Comparison of ENCODE assay signal across 16 cellular contexts in genomic region chr18:36315736-36316135, GRCh38. TPM values are rescaled to one million over a fixed set of nuclear protein-coding genes. Genes with fewer than 3 reads are reported as not detected.
DNase-seq lines count a peak whose midpoint lies in the region; ATAC-seq and TF ChIP-seq lines count a peak whose summit lies in the region.
"Had no signal": no experiment of that assay in that cellular context is flagged by ENCODE, and none has a peak within 500 bp of the region (broad histone marks: within the 10 kb centered on the region; RNA-seq: fewer than 3 reads in every experiment).

No MANE protein-coding gene starts in this region.

- H3K4ac ChIP-seq in trophoblast cell (ENCODE audit: low read depth, low read length), result no peak overlapping the region

- H2BK12ac ChIP-seq in trophoblast cell (ENCODE audit: low read length), result peak overlapping the region; percentile 51

- H4K91ac ChIP-seq in trophoblast cell (ENCODE audit: low read depth, low read length), result no peak overlapping the region

- no peak overlapping the region for H2BK120ac ChIP-seq in trophoblast cell (ENCODE audit: insufficient read depth, low read length, poor library complexity)

- peak; percentile 78 for ATAC-seq in esophagus mucosa
- no peak for ATAC-seq in HG02973 (IDR thresholded peaks at IDR 0.05; ENCODE audit: unreplicated experiment)

- no peak overlapping the region for H3K14ac ChIP-seq in trophoblast cell (ENCODE audit: low read length)

- no peak overlapping the region for H3K23ac ChIP-seq in trophoblast cell (ENCODE audit: low read length)

- in situ Hi-C loops in GM23248 (cut with MboI), result no loop called here

- 65 to 77% methylated on average over 10 of the region's 10 CpGs for WGBS in GM23248 (ENCODE audit: low coverage in 1 of 2, low lambda C conversion rate in 2 of 2, missing lambda C conversion rate in 2 of 2), 2 experiments
- no CpG with 5 or more reads among the region's 10 CpGs for WGBS in trophoblast cell (ENCODE audit: extremely low coverage, insufficient coverage, insufficient read length)

- peak; percentile 78 for DNase-seq in GM23248
- DNase-seq in RPMI7951 (ENCODE audit: low read depth), result peak; percentile 81
- no peak for DNase-seq in trophoblast cell
- no peak for DNase-seq in effector CD8-positive, alpha-beta T cell (lab: John Stamatoyannopoulos, UW)
- DNase-seq in hepatic stellate cell (ENCODE audit: low spot score), result no peak
- DNase-seq in tibial artery, result no peak
- DNase-seq: activated CD4-positive, alpha-beta T cell treated with anti-CD3 and anti-CD28 coated beads, Interleukin-2, amount 10 ng/mL, durations not matched to agents 7 days and 5 days; activated effector memory CD4-positive, alpha-beta T cell treated with anti-CD3 and anti-CD28 coated beads, Interleukin-2, amount 50 U/mL, for 16 hours; CD4-positive, CD25-positive, alpha-beta regulatory T cell; cortex of kidney; MV-4-11; NCI-H446 had no signal

- H3K36me3 ChIP-seq in GM23248 (ENCODE audit: low read depth) (no peaks in the 10 kb centered on the region), trophoblast cell (ENCODE audit: control insufficient read depth in 1 of 2, insufficient read depth in 2 of 2, low read length in 2 of 2) (peaks cover 0 to 2% of the 10 kb centered on the region in 2 experiments), tibial artery (no peaks in the 10 kb centered on the region)

- peaks cover 29% of the 10 kb centered on the region for H3F3A ChIP-seq in GM23248 (ENCODE audit: insufficient read depth)

- TF ChIP-seq CTCF in tibial artery (IDR thresholded peaks at IDR 0.05), result no peak

- H2AFZ ChIP-seq in GM23248 (peak overlapping the region; percentile 22; the same call in 1 of the 2 replicates), trophoblast cell (ENCODE audit: insufficient read depth, low read length, poor library complexity) (no peak overlapping the region)
- H2AFZ ChIP-seq: hepatocyte had no signal

- H3K4me1 ChIP-seq in GM23248 (ENCODE audit: insufficient read depth) (peaks cover 41% of the 10 kb centered on the region), trophoblast cell (ENCODE audit: control insufficient read depth in 1 of 2, insufficient read depth in 2 of 2, low read length in 2 of 2) (peaks cover 16 to 21% of the 10 kb centered on the region in 2 experiments), tibial artery (peaks cover 0 to 16% (median 0%) of the 10 kb centered on the region in 4 donors)

- H3K4me2 ChIP-seq in GM23248 (ENCODE audit: unreplicated experiment), result peak overlapping the region; percentile 61
- no peak overlapping the region for H3K4me2 ChIP-seq in trophoblast cell (ENCODE audit: low read length)
- H3K4me2 ChIP-seq: hepatocyte had no signal

- H3K79me2 ChIP-seq in GM23248 (ENCODE audit: insufficient read depth), result peaks cover 61% of the 10 kb centered on the region
- H3K79me2 ChIP-seq in trophoblast cell (ENCODE audit: control insufficient read depth, insufficient read depth, low read length, poor library complexity), result no peaks in the 10 kb centered on the region
- H3K79me2 ChIP-seq: hepatocyte had no signal

- no peaks in the 10 kb centered on the region for H4K20me1 ChIP-seq in GM23248 (ENCODE audit: insufficient read depth)

- H3K9ac ChIP-seq in GM23248, result peak overlapping the region; percentile 68
- no peak overlapping the region for H3K9ac ChIP-seq in trophoblast cell (ENCODE audit: low read length)

- H2AK5ac ChIP-seq in trophoblast cell (ENCODE audit: low read length), result no peak overlapping the region

- intact Hi-C loops in tibial artery (cut with DNase I; ENCODE audit: low total_unique reads), result no loop called here

- H3K27me3 ChIP-seq in GM23248 (replicated peaks; ENCODE audit: insufficient read depth) (no peaks in the 10 kb centered on the region), trophoblast cell (ENCODE audit: insufficient read depth, low read length) (no peaks in the 10 kb centered on the region), tibial artery (no peaks in the 10 kb centered on the region)
- H3K27me3 ChIP-seq: hepatocyte had no signal

- H3K9me2 ChIP-seq in GM23248 (ENCODE audit: insufficient read depth), result no peaks in the 10 kb centered on the region

- no peaks in the 10 kb centered on the region for H3K9me3 ChIP-seq in GM23248 (ENCODE audit: low read depth)
- H3K9me3 ChIP-seq in trophoblast cell (ENCODE audit: insufficient read depth, low read depth, low read length), result no peaks in the 10 kb centered on the region
- peaks cover 0 to 16% (median 0%) of the 10 kb centered on the region in 3 donors for H3K9me3 ChIP-seq in tibial artery

- H2BK5ac ChIP-seq in trophoblast cell (ENCODE audit: low read depth, low read length, poor library complexity), result no peak overlapping the region

- no peak overlapping the region for H4K12ac ChIP-seq in trophoblast cell (ENCODE audit: low read depth, low read length)

- H3K27ac ChIP-seq in GM23248 (peak overlapping the region; percentile 93), trophoblast cell (ENCODE audit: low read depth, low read length) (no peak overlapping the region), tibial artery (no peak overlapping the region)
- H3K27ac ChIP-seq: hepatocyte, HL-60 had no signal

- no peaks in the 10 kb centered on the region for H3K79me1 ChIP-seq in trophoblast cell (ENCODE audit: low read length)

- no peak overlapping the region for H3K4me3 ChIP-seq in GM23248
- H3K4me3 ChIP-seq in trophoblast cell (ENCODE audit: low read depth, low read length), result no peak overlapping the region
- no peak overlapping the region for H3K4me3 ChIP-seq in tibial artery
- H3K4me3 ChIP-seq: hepatocyte had no signal

- peak overlapping the region; percentile 35 for H3K18ac ChIP-seq in trophoblast cell (ENCODE audit: low read length)

- H4K8ac ChIP-seq in trophoblast cell (ENCODE audit: low read depth, low read length), result no peak overlapping the region

RNA-seq across cellular contexts. Expression of gene FHOD3, which starts 18.2 kb away (rescaled TPM):
- total RNA-seq in GM23248 (2014; rRNA removed; shearing (Covaris generic)), result 10.1 and 13.5 TPM in 2 replicates
- polyA plus RNA-seq in GM23248 (2016; fragmentation: Nextera tagmentation; extraction: Ambion mirVana), result 1.4 and 1.6 TPM in 2 replicates
- total RNA-seq in RPMI7951 (2014; rRNA removed; shearing (Covaris generic)), result 13.7 and 15.1 TPM in 2 replicates
- total RNA-seq in esophagus mucosa, result 3.0 TPM
- 47.0 and 54.5 TPM in 2 replicates for polyA plus RNA-seq in trophoblast cell (2013)
- total RNA-seq: activated CD4-positive, alpha-beta T cell treated with anti-CD3 and anti-CD28 coated beads, Interleukin-2, amount 10 ng/mL, durations not matched to agents 7 days and 5 days; CD4-positive, CD25-positive, alpha-beta regulatory T cell had no signal
- polyA plus RNA-seq: CD4-positive, CD25-positive, alpha-beta regulatory T cell had no signal

Comparison
In these comparisons a context has a peak if more than half of its experiments do, and no peak if none do; other contexts are left out.
1. DNase-seq: peak in GM23248 (single experiment) and RPMI7951 (single experiment); none in trophoblast cell (0 of 2), effector CD8-positive, alpha-beta T cell (single experiment), hepatic stellate cell (single experiment) and tibial artery (0 of 2).